In genomic region chr2:47321411-47322031, GRCh38 we compare ENCODE assay signal across 14 cellular contexts. TPM values are rescaled to one million over a fixed set of nuclear protein-coding genes. Genes with fewer than 3 reads are reported as not detected.
A peak's percentile ranks its signal among the peaks of the same experiment; 100 is the strongest.
DNase-seq lines count a peak whose midpoint lies in the region; ATAC-seq and TF ChIP-seq lines count a peak whose summit lies in the region.
"Had no signal": no experiment of that assay in that cellular context is flagged by ENCODE, and none has a peak within 500 bp of the region (broad histone marks: within the 10 kb centered on the region; RNA-seq: fewer than 3 reads in every experiment).

No MANE protein-coding gene starts in this region.

- H3K27me3 ChIP-seq in dorsolateral prefrontal cortex, result no peaks in the 10 kb centered on the region
- H3K27me3 ChIP-seq: transverse colon had no signal

- intact Hi-C loops in dorsolateral prefrontal cortex (cut with DNase I), result loop anchor here (2.0 to 10.0 kb wide), 4 partner anchors 279 to 667 kb away; partner anchors contain the start of gene MCFD2 (in 1 of the 2)

- DNase-seq in EL (peak; percentile 10), NCI-H69 (lab: John Stamatoyannopoulos, UW) (peak; percentile 71), dorsolateral prefrontal cortex (peak in 1 of 10 donors; percentile 61), pons (ENCODE audit: low spot score) (peak; percentile 77), NOMO-1 (lab: John Stamatoyannopoulos, UW; ENCODE audit: unreplicated experiment in 2 of 2) (no peak), GM10248 (ENCODE audit: extremely low spot score) (no peak)
- DNase-seq in stimulated activated CD4-positive, alpha-beta T cell treated with anti-CD3 and anti-CD28 coated beads, Interleukin-12 subunit alpha, Interleukin-12 subunit beta, amount 100 ng/mL, for 4 hours, result no peak
- DNase-seq: COR-L47, foreskin keratinocyte, NCI-H2081 treated with DMSO at 0.1 percent for 48 hours, transverse colon had no signal

- ATAC-seq in HG03378 (IDR thresholded peaks at IDR 0.05; ENCODE audit: unreplicated experiment), result no peak
- ATAC-seq: activated naive CD4-positive, alpha-beta T cell treated with anti-CD3 and anti-CD28 coated beads, Interleukin-2, amount 50 U/mL, for 72 hours; foreskin keratinocyte had no signal

- POLR2A ChIA-PET in GM10248 (lab: Yijun Ruan, JAX), result no interaction called here

- CTCF ChIA-PET in GM10248 (lab: Yijun Ruan, JAX), result interaction anchor here (0.7 to 9.1 kb wide), 13 partner anchors 14 to 447 kb away, joined by 3 to 158 read pairs (median 10); no protein-coding TSS in a partner anchor

- peak overlapping the region in 5 of 59 donors; percentile 1 to 26 (median 15) for H3K4me3 ChIP-seq in dorsolateral prefrontal cortex
- H3K4me3 ChIP-seq: skin epidermis, transverse colon had no signal

- peak overlapping the region; percentile 13 to 100 (median 90) for H3K27ac ChIP-seq in dorsolateral prefrontal cortex
- H3K27ac ChIP-seq: foreskin keratinocyte, transverse colon had no signal

- TF ChIP-seq CTCF in dorsolateral prefrontal cortex (IDR thresholded peaks at IDR 0.05 in 54 of 56, conservative IDR thresholded peaks at IDR 0.05 in 2 of 56; ENCODE audit: low read depth in 1 of 56, partially characterized antibody in 56 of 56) (peak in 2 of 56 donors; percentile 4 to 6), GM10248 (IDR thresholded peaks at IDR 0.05; ENCODE audit: control extremely low read depth, extremely low read depth, low read depth, missing control alignments) (no peak)

RNA-seq across cellular contexts. Expression of gene EPCAM, which starts 47.6 kb away (rescaled TPM):
- 10 to 100 TPM in 2 of 120 experiments, 1 to 10 TPM in 104, under 1 TPM in 10, not detected in 4; 0.62 to 11.2 (median 1.9) TPM for total RNA-seq in dorsolateral prefrontal cortex

Comparison
In these comparisons a context has a peak if more than half of its experiments do, and no peak if none do; other contexts are left out.
1. DNase-seq: peak in EL (single experiment), NCI-H69 (single experiment) and pons (single experiment); none in NOMO-1 (0 of 2), GM10248 (single experiment) and stimulated activated CD4-positive, alpha-beta T cell treated with anti-CD3 and anti-CD28 coated beads, Interleukin-12 subunit alpha, Interleukin-12 subunit beta, amount 100 ng/mL, for 4 hours (single experiment).